10 cellular contexts compared by ENCODE assay signal in genomic region chr3:41450416-41451231, GRCh38.
A peak's percentile ranks its signal among the peaks of the same experiment; 100 is the strongest.
DNase-seq lines count a peak whose midpoint lies in the region; ATAC-seq and TF ChIP-seq lines count a peak whose summit lies in the region.
"Had no signal": no experiment of that assay in that cellular context is flagged by ENCODE, and none has a peak within 500 bp of the region (broad histone marks: within the 10 kb centered on the region; RNA-seq: fewer than 3 reads in every experiment).

No MANE protein-coding gene starts in this region.

- H3K4me3 ChIP-seq in AG09309 (ENCODE audit: control insufficient read depth, low read depth, low read length), result no peak overlapping the region

- intact Hi-C loops in activated CD4-positive, alpha-beta memory T cell treated with anti-CD3 and anti-CD28 coated beads for 36 hours (cut with micrococcal nuclease), result no loop called here

- DNase-seq in AG09309 (ENCODE audit: low read depth), result no peak
- DNase-seq in HPDE6-E6E7 (ENCODE audit: extremely low spot score), result peak; percentile 0
- DNase-seq in SW480 (ENCODE audit: low spot score), result peak; percentile 20
- DNase-seq in iPS-NIHi11 (ENCODE audit: low spot score), result peak; percentile 40
- DNase-seq in NCI-H1048 (lab: John Stamatoyannopoulos, UW), result no peak
- no peak for DNase-seq in activated CD4-positive, alpha-beta memory T cell treated with anti-CD3 and anti-CD28 coated beads for 36 hours
- DNase-seq: NCI-H1092 treated with DMSO at 0.1 percent for 48 hours had no signal

- H3K36me3 Mint-ChIP-seq in activated CD4-positive, alpha-beta memory T cell treated with anti-CD3 and anti-CD28 coated beads for 36 hours, result peaks cover 30% of the 10 kb centered on the region

- no peak overlapping the region for H3K27ac Mint-ChIP-seq in activated CD4-positive, alpha-beta memory T cell treated with anti-CD3 and anti-CD28 coated beads for 36 hours
- H3K27ac Mint-ChIP-seq: activated naive CD4-positive, alpha-beta T cell treated with anti-CD3 and anti-CD28 coated beads, Interleukin-2, amount 50 U/mL, for 72 hours had no signal

- ATAC-seq in GM18868 (IDR thresholded peaks at IDR 0.05; ENCODE audit: unreplicated experiment), result no peak
- no peak for ATAC-seq in HG02610 (IDR thresholded peaks at IDR 0.05; ENCODE audit: unreplicated experiment)
- ATAC-seq: activated naive CD4-positive, alpha-beta T cell treated with anti-CD3 and anti-CD28 coated beads, Interleukin-2, amount 50 U/mL, for 72 hours had no signal

- CTCF ChIA-PET in activated CD4-positive, alpha-beta memory T cell treated with anti-CD3 and anti-CD28 coated beads for 36 hours (lab: Charles Lee), result no interaction called here

- no peaks in the 10 kb centered on the region for H3K27me3 Mint-ChIP-seq in activated CD4-positive, alpha-beta memory T cell treated with anti-CD3 and anti-CD28 coated beads for 36 hours

- POLR2A ChIA-PET in activated CD4-positive, alpha-beta memory T cell treated with anti-CD3 and anti-CD28 coated beads for 36 hours (lab: Charles Lee), result no interaction called here

- H3K4me1 Mint-ChIP-seq in activated CD4-positive, alpha-beta memory T cell treated with anti-CD3 and anti-CD28 coated beads for 36 hours (ENCODE audit: low read depth), result no peaks in the 10 kb centered on the region

- no peak overlapping the region for H3K4me3 Mint-ChIP-seq in activated CD4-positive, alpha-beta memory T cell treated with anti-CD3 and anti-CD28 coated beads for 36 hours

- TF ChIP-seq CTCF in AG09309 (IDR thresholded peaks at IDR 0.05; ENCODE audit: control insufficient read depth, insufficient read depth, low read depth, low read length, missing control alignments), result peak; percentile 31

- H3K9me3 Mint-ChIP-seq in activated CD4-positive, alpha-beta memory T cell treated with anti-CD3 and anti-CD28 coated beads for 36 hours, result no peaks in the 10 kb centered on the region

Comparison
In these comparisons a context has a peak if more than half of its experiments do, and no peak if none do; other contexts are left out.
1. DNase-seq: peak in HPDE6-E6E7 (single experiment), SW480 (single experiment) and iPS-NIHi11 (single experiment); none in AG09309 (single experiment), NCI-H1048 (single experiment) and activated CD4-positive, alpha-beta memory T cell treated with anti-CD3 and anti-CD28 coated beads for 36 hours (single experiment).